In genomic region chr11:45147017-45147728, GRCh38 we compare ENCODE assay signal across 8 cellular contexts. TPM values are rescaled to one million over a fixed set of nuclear protein-coding genes. Genes with fewer than 3 reads are reported as not detected.
DNase-seq lines count a peak whose midpoint lies in the region; ATAC-seq and TF ChIP-seq lines count a peak whose summit lies in the region.

No MANE protein-coding gene starts in this region.

- peak; percentile 92 for DNase-seq in NCI-H526 treated with DMSO at 0.1 percent for 48 hours (lab: John Stamatoyannopoulos, UW)
- DNase-seq in activated CD4-positive, alpha-beta T cell treated with anti-CD3 and anti-CD28 coated beads, Interleukin-2, amount 10 ng/mL, durations not matched to agents 7 days and 5 days: peak; percentile 93
- peak; percentile 95 for DNase-seq in coronary artery (ENCODE audit: low spot score)
- peak; percentile 93 to 96 for DNase-seq in left colon
- DNase-seq in stimulated activated CD4-positive, alpha-beta T cell treated with anti-CD3 and anti-CD28 coated beads, Interleukin-1b, Interleukin-23, amount 100 ng/mL, for 24 hours (ENCODE audit: low read depth in 4 of 4, low spot score in 1 of 4): peak; percentile 76 to 89 (median 87)

- peaks cover 16% of the 10 kb centered on the region for H3K4me1 Mint-ChIP-seq in activated CD4-positive, alpha-beta T cell treated with anti-CD3 and anti-CD28 coated beads, Interleukin-2, amount 10 ng/mL, durations not matched to agents 7 days and 5 days

- TF ChIP-seq CTCF in coronary artery (IDR thresholded peaks at IDR 0.05): no peak

- H3K27ac ChIP-seq in BLaER1 treated with 17β-estradiol and CSF1 and Interleukin-3, amounts not matched to agents 10 nM and 100 nM: peak overlapping the region; percentile 90 to 98 (median 95); a peak in 21 of 22 replicates
- peak overlapping the region; percentile 70 to 100 for H3K27ac ChIP-seq in coronary artery

- H3K4me3 Mint-ChIP-seq in activated CD4-positive, alpha-beta T cell treated with anti-CD3 and anti-CD28 coated beads, Interleukin-2, amount 10 ng/mL, durations not matched to agents 7 days and 5 days: peak overlapping the region; percentile 75

- peaks cover 0 to 4% (median 0%) of the 10 kb centered on the region in 11 experiments; a peak in 1 of 22 replicates for H3K9me3 ChIP-seq in BLaER1 treated with 17β-estradiol and CSF1 and Interleukin-3, amounts not matched to agents 10 nM and 100 nM (replicated peaks in 1 of 11)

- CTCF ChIA-PET in activated CD4-positive, alpha-beta T cell treated with anti-CD3 and anti-CD28 coated beads, Interleukin-2, amount 10 ng/mL, durations not matched to agents 7 days and 5 days (lab: Charles Lee): no interaction called here

- peaks cover 0 to 6% (median 0%) of the 10 kb centered on the region in 11 experiments; a peak in 1 of 22 replicates for H3K27me3 ChIP-seq in BLaER1 treated with 17β-estradiol and CSF1 and Interleukin-3, amounts not matched to agents 10 nM and 100 nM

- H4K20me1 ChIP-seq in BLaER1 treated with 17β-estradiol and CSF1 and Interleukin-3, amounts not matched to agents 10 nM and 100 nM: peaks cover 0 to 35% (median 18%) of the 10 kb centered on the region in 11 experiments; a peak in 14 of 22 replicates

- H3K36me3 Mint-ChIP-seq in activated CD4-positive, alpha-beta T cell treated with anti-CD3 and anti-CD28 coated beads, Interleukin-2, amount 10 ng/mL, durations not matched to agents 7 days and 5 days (ENCODE audit: low read depth): no peaks in the 10 kb centered on the region

- H3K9ac ChIP-seq in BLaER1 treated with 17β-estradiol and CSF1 and Interleukin-3, amounts not matched to agents 10 nM and 100 nM: peak overlapping the region; percentile 91 to 98 (median 95)

- H3K9me3 Mint-ChIP-seq in activated CD4-positive, alpha-beta T cell treated with anti-CD3 and anti-CD28 coated beads, Interleukin-2, amount 10 ng/mL, durations not matched to agents 7 days and 5 days: no peaks in the 10 kb centered on the region

- intact Hi-C loops in left colon (cut with DNase I, micrococcal nuclease): no loop called here

- ATAC-seq in GM19372 (IDR thresholded peaks at IDR 0.05; ENCODE audit: low read depth, unreplicated experiment): peak; percentile 96
- peak; percentile 97 for ATAC-seq in HG03520 (IDR thresholded peaks at IDR 0.05; ENCODE audit: unreplicated experiment)
- ATAC-seq in left colon: peak; percentile 97

- POLR2A ChIA-PET in activated CD4-positive, alpha-beta T cell treated with anti-CD3 and anti-CD28 coated beads, Interleukin-2, amount 10 ng/mL, durations not matched to agents 7 days and 5 days (lab: Charles Lee): no interaction called here

- peak overlapping the region; percentile 89 to 97 (median 94) for H3K4me2 ChIP-seq in BLaER1 treated with 17β-estradiol and CSF1 and Interleukin-3, amounts not matched to agents 10 nM and 100 nM

- H3K4me1 ChIP-seq in BLaER1 treated with 17β-estradiol and CSF1 and Interleukin-3, amounts not matched to agents 10 nM and 100 nM: peaks cover 7 to 24% (median 20%) of the 10 kb centered on the region in 10 experiments

- peak overlapping the region; percentile 61 for H3K27ac Mint-ChIP-seq in activated CD4-positive, alpha-beta T cell treated with anti-CD3 and anti-CD28 coated beads, Interleukin-2, amount 10 ng/mL, durations not matched to agents 7 days and 5 days

- no peaks in the 10 kb centered on the region for H3K36me3 ChIP-seq in BLaER1 treated with 17β-estradiol and CSF1 and Interleukin-3, amounts not matched to agents 10 nM and 100 nM

- peak overlapping the region; percentile 67 to 84 (median 80) for H3K4me3 ChIP-seq in BLaER1 treated with 17β-estradiol and CSF1 and Interleukin-3, amounts not matched to agents 10 nM and 100 nM
- H3K4me3 ChIP-seq in coronary artery: peak overlapping the region; percentile 84

- peaks cover 30% of the 10 kb centered on the region for H3K27me3 Mint-ChIP-seq in activated CD4-positive, alpha-beta T cell treated with anti-CD3 and anti-CD28 coated beads, Interleukin-2, amount 10 ng/mL, durations not matched to agents 7 days and 5 days

RNA-seq across cellular contexts. Expression of gene PRDM11, which starts 0.7 kb away (rescaled TPM):
- total RNA-seq in activated CD4-positive, alpha-beta T cell treated with anti-CD3 and anti-CD28 coated beads, Interleukin-2, amount 10 ng/mL, durations not matched to agents 7 days and 5 days: 1 to 10 TPM; 1.6 to 1.7 TPM
- 1 to 10 TPM; 6.6 to 9.7 TPM for total RNA-seq in left colon

Comparison
In these comparisons a context has a peak if more than half of its experiments do, and no peak if none do; other contexts are left out.
1. Peak in every context shown above with its lines: DNase-seq, ATAC-seq, H3K4me3 ChIP-seq and H3K27ac ChIP-seq.